ENCODE assay signal across 9 cellular contexts in the genomic region with DNA sequence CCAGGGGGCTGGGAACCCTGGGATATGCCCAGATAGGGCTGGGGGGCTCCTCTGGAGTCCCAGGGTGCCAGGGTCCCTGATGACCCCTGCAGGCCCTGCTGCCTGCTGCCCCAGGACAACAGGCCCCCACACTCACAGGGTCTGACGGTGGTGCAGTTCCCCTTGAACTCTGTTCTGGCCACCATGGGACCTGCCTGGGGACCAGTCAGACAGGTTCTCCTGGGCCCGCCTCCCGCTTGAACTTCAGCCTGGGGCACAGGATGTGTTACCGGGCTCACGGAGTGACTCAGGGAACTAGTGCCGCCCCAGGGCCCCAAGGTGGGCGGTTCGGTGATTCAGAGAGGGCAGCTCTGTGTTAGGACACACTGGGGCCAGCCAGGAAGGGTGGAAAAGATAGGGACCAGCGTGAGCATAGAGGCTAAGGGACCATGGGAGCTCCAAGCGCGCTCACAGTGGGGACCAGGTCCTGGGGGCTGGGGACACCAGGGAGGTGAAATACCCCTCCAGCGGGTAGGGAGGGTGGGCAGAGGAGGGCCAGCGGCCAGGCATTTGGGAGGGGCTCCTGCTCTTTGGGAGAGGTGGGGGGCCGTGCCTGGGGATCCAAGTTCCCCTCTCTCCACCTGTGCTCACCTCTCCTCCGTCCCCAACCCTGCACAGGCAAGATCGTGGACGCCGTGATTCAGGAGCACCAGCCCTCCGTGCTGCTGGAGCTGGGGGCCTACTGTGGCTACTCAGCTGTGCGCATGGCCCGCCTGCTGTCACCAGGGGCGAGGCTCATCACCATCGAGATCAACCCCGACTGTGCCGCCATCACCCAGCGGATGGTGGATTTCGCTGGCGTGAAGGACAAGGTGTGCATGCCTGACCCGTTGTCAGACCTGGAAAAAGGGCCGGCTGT. TPM values are rescaled to one million over a fixed set of nuclear protein-coding genes. Genes with fewer than 3 reads are reported as not detected.
DNase-seq lines count a peak whose midpoint lies in the region; FAIRE-seq and TF ChIP-seq lines count a peak whose summit lies in the region.
"Had no signal": no experiment of that assay in that cellular context is flagged by ENCODE, and none has a peak within 500 bp of the region (broad histone marks: within the 10 kb centered on the region; RNA-seq: fewer than 3 reads in every experiment).

No MANE protein-coding gene starts in this region.

- H3K4me1 Mint-ChIP-seq in CD8-positive, alpha-beta memory T cell = peaks cover 0 to 4% (median 0%) of the 10 kb centered on the region in 3 donors

- peaks cover 0 to 24% (median 2%) of the 10 kb centered on the region in 3 donors for H3K36me3 Mint-ChIP-seq in CD8-positive, alpha-beta memory T cell

- POLR2A ChIA-PET in CD8-positive, alpha-beta memory T cell (lab: Charles Lee) = no interaction called here

- no peaks in the 10 kb centered on the region for H3K36me3 ChIP-seq in breast epithelium
- H3K36me3 ChIP-seq in CD8-positive, alpha-beta memory T cell (ENCODE audit: insufficient read depth, low read length) = peaks cover 16% of the 10 kb centered on the region

- H3K9me3 Mint-ChIP-seq in CD8-positive, alpha-beta memory T cell = no peaks in the 10 kb centered on the region

- peak overlapping the region in 2 of 3 donors; percentile 40 to 60 for H3K4me3 ChIP-seq in breast epithelium
- no peak overlapping the region for H3K4me3 ChIP-seq in CD8-positive, alpha-beta memory T cell (ENCODE audit: low read length)
- H3K4me3 ChIP-seq: thoracic aorta had no signal

- no peaks in the 10 kb centered on the region for H3K27me3 ChIP-seq in breast epithelium
- no peaks in the 10 kb centered on the region for H3K27me3 ChIP-seq in CD8-positive, alpha-beta memory T cell (ENCODE audit: insufficient read depth, low read length, poor library complexity, severe bottlenecking)

- no peaks in the 10 kb centered on the region for H3K27me3 Mint-ChIP-seq in CD8-positive, alpha-beta memory T cell

- CTCF ChIA-PET in CD8-positive, alpha-beta memory T cell (lab: Charles Lee) = no interaction called here

- H3K27ac ChIP-seq in C4-2B (peak overlapping the region; percentile 100), breast epithelium (peak overlapping the region; percentile 72 to 97)
- no peak overlapping the region for H3K27ac ChIP-seq in CD8-positive, alpha-beta memory T cell (ENCODE audit: low read depth, low read length)
- H3K27ac ChIP-seq: thoracic aorta had no signal

- H3K9me3 ChIP-seq in breast epithelium = no peaks in the 10 kb centered on the region
- no peaks in the 10 kb centered on the region for H3K9me3 ChIP-seq in CD8-positive, alpha-beta memory T cell (ENCODE audit: low read length)
- H3K9me3 ChIP-seq: thoracic aorta had no signal

- intact Hi-C loops in breast epithelium (cut with DNase I; ENCODE audit: low total_unique reads) = no loop called here

- no peak for TF ChIP-seq POLR2A in breast epithelium (IDR thresholded peaks at IDR 0.05)

- peaks cover 9 to 33% of the 10 kb centered on the region in 2 donors for H3K4me1 ChIP-seq in breast epithelium
- peaks cover 10% of the 10 kb centered on the region for H3K4me1 ChIP-seq in CD8-positive, alpha-beta memory T cell (ENCODE audit: insufficient read depth, low read length)

- TF ChIP-seq CTCF in C4-2B (conservative IDR thresholded peaks at IDR 0.05) (no peak), breast epithelium (IDR thresholded peaks at IDR 0.05) (no peak)

- DNase-seq in HTR-8/SVneo (ENCODE audit: insufficient read length, low spot score) (peak; percentile 31), breast epithelium (ENCODE audit: low spot score in 2 of 2) (peak; percentile 96 to 97), mucosa of gallbladder (ENCODE audit: low spot score) (peak; percentile 91), MV-4-11 (lab: John Stamatoyannopoulos, UW) (no peak), anterior cingulate cortex (lab: John Stamatoyannopoulos, UW) (no peak), SHP77 (lab: John Stamatoyannopoulos, UW) (no peak)
- DNase-seq in CD8-positive, alpha-beta memory T cell = no peak

- no peak overlapping the region for H3K4me3 Mint-ChIP-seq in CD8-positive, alpha-beta memory T cell

- FAIRE-seq in HTR-8/SVneo (lab: Jason Lieb, UNC) = no peak

- H3K27ac Mint-ChIP-seq in CD8-positive, alpha-beta memory T cell = peak overlapping the region in 1 of 8 donors; percentile 43

RNA-seq across cellular contexts. Expression of a gene that starts 21.5 kb away (rescaled TPM):
- total RNA-seq in breast epithelium (10 to 100 TPM; 13.8 to 22.8 (median 20.6) TPM), mucosa of gallbladder (26.9 TPM)
- total RNA-seq in CD8-positive, alpha-beta memory T cell = 10 to 100 TPM; 27.6 to 27.9 TPM
- polyA plus RNA-seq in CD8-positive, alpha-beta memory T cell = 13.8 TPM

RNA-seq across cellular contexts. Expression of a gene that starts 21.6 kb away (rescaled TPM):
- total RNA-seq in breast epithelium = 100 to 1,000 TPM; 136 to 198 (median 196) TPM
- 214 TPM for total RNA-seq in mucosa of gallbladder
- total RNA-seq in CD8-positive, alpha-beta memory T cell = 10 to 100 TPM; 89.3 to 93.7 TPM
- polyA plus RNA-seq in CD8-positive, alpha-beta memory T cell = 92.7 TPM

RNA-seq across cellular contexts. Expression of a gene that starts 53.5 kb away (rescaled TPM):
- 10 to 100 TPM; 13.0 to 51.2 (median 44.2) TPM for total RNA-seq in breast epithelium
- 44.3 TPM for total RNA-seq in mucosa of gallbladder
- total RNA-seq in CD8-positive, alpha-beta memory T cell = 1 to 10 TPM; 1.4 to 1.8 TPM
- polyA plus RNA-seq in CD8-positive, alpha-beta memory T cell = 0.92 TPM

RNA-seq across cellular contexts. Expression of a gene that starts 57.8 kb away (rescaled TPM):
- total RNA-seq in breast epithelium (10 to 100 TPM; 25.9 to 55.4 (median 33.4) TPM), mucosa of gallbladder (39.4 TPM)
- total RNA-seq in CD8-positive, alpha-beta memory T cell = 10 to 100 TPM; 27.3 to 28.0 TPM
- polyA plus RNA-seq in CD8-positive, alpha-beta memory T cell = 48.6 TPM

Comparison
In these comparisons a context has a peak if more than half of its experiments do, and no peak if none do; other contexts are left out.
1. DNase-seq: peak in HTR-8/SVneo (single experiment), breast epithelium (2 of 2) and mucosa of gallbladder (single experiment); none in MV-4-11 (single experiment), CD8-positive, alpha-beta memory T cell (0 of 5), anterior cingulate cortex (0 of 58) and SHP77 (0 of 2).
2. RNA of a gene that starts 53.5 kb away (total RNA-seq): 44.3 TPM in mucosa of gallbladder (single experiment) and 13.0 to 51.2 TPM in breast epithelium; 1.4 to 1.8 TPM in CD8-positive, alpha-beta memory T cell; every median in the first group is over 4 times any median in the second.